ENCODE assay signal across 22 cellular contexts in the genomic region with DNA sequence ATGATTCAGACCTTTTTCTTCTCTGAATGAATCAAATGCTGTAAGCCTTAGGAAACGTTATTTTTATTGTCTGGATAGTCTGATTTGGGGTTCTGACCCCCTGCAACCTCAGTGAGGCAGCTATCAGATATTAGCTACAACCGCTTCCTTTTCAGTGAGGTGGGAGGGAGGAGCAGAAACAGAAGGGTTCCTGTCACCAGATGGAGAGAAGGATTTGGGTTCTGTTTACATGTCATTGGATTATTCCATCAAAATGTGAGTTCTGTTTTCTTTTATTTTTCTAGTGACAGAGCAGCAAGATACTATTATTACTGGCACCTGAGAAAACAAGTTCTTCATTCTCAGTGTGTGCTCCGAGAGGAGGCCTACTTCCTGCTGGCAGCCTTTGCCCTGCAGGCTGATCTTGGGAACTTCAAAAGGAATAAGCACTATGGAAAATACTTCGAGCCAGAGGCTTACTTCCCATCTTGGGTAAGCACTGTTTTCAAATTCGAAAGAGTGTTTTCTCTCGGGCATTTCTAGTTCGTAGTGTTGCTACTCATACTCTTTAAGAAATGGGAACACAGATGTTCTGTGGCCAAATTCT. TPM values are rescaled to one million over a fixed set of nuclear protein-coding genes. Genes with fewer than 3 reads are reported as not detected.
DNase-seq lines count a peak whose midpoint lies in the region; ATAC-seq and TF ChIP-seq lines count a peak whose summit lies in the region.
"Had no signal": no experiment of that assay in that cellular context is flagged by ENCODE, and none has a peak within 500 bp of the region (broad histone marks: within the 10 kb centered on the region; RNA-seq: fewer than 3 reads in every experiment).

No MANE protein-coding gene starts in this region.

- peaks cover 29% of the 10 kb centered on the region for H3K4me1 Mint-ChIP-seq in chondrocyte (ENCODE audit: low read depth)
- peaks cover 41% of the 10 kb centered on the region for H3K4me1 Mint-ChIP-seq in nephron progenitor cell

- H3K9ac ChIP-seq in GM23248, result peak overlapping the region; percentile 40; the same call in 1 of the 2 replicates
- H3K9ac ChIP-seq in NT2/D1 (ENCODE audit: insufficient read length, low read depth), result no peak overlapping the region
- no peak overlapping the region for H3K9ac ChIP-seq in trophoblast cell (ENCODE audit: low read length)

- in situ Hi-C loops in GM23248 (cut with MboI), result no loop called here

- H3K4me1 ChIP-seq in GM23248 (ENCODE audit: insufficient read depth) (peaks cover 58% of the 10 kb centered on the region), NT2/D1 (ENCODE audit: insufficient read depth, insufficient read length) (no peaks in the 10 kb centered on the region), trophoblast cell (ENCODE audit: control insufficient read depth in 1 of 2, insufficient read depth in 2 of 2, low read length in 2 of 2) (no peaks in the 10 kb centered on the region)
- H3K4me1 ChIP-seq: gastroesophageal sphincter, right atrium auricular region, transverse colon had no signal

- H4K20me1 ChIP-seq in GM23248 (ENCODE audit: insufficient read depth), result peaks cover 5% of the 10 kb centered on the region; the same call in 1 of the 2 replicates

- peaks cover 95% of the 10 kb centered on the region for H3F3A ChIP-seq in GM23248 (ENCODE audit: insufficient read depth)

- no peak overlapping the region for H4K12ac ChIP-seq in trophoblast cell (ENCODE audit: low read depth, low read length)

- H3K4ac ChIP-seq in trophoblast cell (ENCODE audit: low read depth, low read length), result no peak overlapping the region

- no peak overlapping the region for H3K23ac ChIP-seq in trophoblast cell (ENCODE audit: low read length)

- H3K4me3 Mint-ChIP-seq in chondrocyte (ENCODE audit: unreplicated experiment) (no peak overlapping the region), nephron progenitor cell (no peak overlapping the region)
- H3K4me3 Mint-ChIP-seq: activated CD4-positive, alpha-beta memory T cell treated with anti-CD3 and anti-CD28 coated beads for 36 hours; activated naive CD4-positive, alpha-beta T cell treated with anti-CD3 and anti-CD28 coated beads for 36 hours; T-helper 1 cell treated with Interleukin-12 subunit alpha and Interleukin-12 subunit beta and Interleukin-4 antibody, amounts not matched to agents 30 μg/mL and 1 μg/mL, for 36 hours had no signal

- H3K79me2 ChIP-seq in GM23248 (ENCODE audit: insufficient read depth), result peaks cover 100% of the 10 kb centered on the region
- H3K79me2 ChIP-seq in trophoblast cell (ENCODE audit: control insufficient read depth, insufficient read depth, low read length, poor library complexity), result no peaks in the 10 kb centered on the region

- H3K18ac ChIP-seq in trophoblast cell (ENCODE audit: low read length), result no peak overlapping the region

- no peak overlapping the region for H2BK5ac ChIP-seq in trophoblast cell (ENCODE audit: low read depth, low read length, poor library complexity)

- H3K14ac ChIP-seq in trophoblast cell (ENCODE audit: low read length), result no peak overlapping the region

- DNase-seq in GM23248 (no peak), NT2/D1 (ENCODE audit: low read depth, low spot score) (peak; percentile 35), chondrocyte (ENCODE audit: low spot score) (no peak), nephron progenitor cell (no peak), trophoblast cell (no peak), omental fat pad (ENCODE audit: low spot score) (no peak)
- DNase-seq: activated CD4-positive, alpha-beta memory T cell treated with anti-CD3 and anti-CD28 coated beads for 36 hours; activated naive CD4-positive, alpha-beta T cell treated with anti-CD3 and anti-CD28 coated beads for 36 hours; activated T-cell treated with anti-CD3 and anti-CD28 coated beads, Interleukin-2, amount 50 U/mL, for 1 hour; Kasumi-1; left ventricle myocardium superior; NCI-H1092 treated with DMSO at 0.1 percent for 48 hours; PC-3; SHP77 treated with DMSO at 0.1 percent for 48 hours; stimulated activated naive CD8-positive, alpha-beta T cell treated with anti-CD3 and anti-CD28 coated beads, Interleukin-15, Interleukin-2, amounts not matched to agents 100 U/mL and 50 U/mL, for 24 hours; transverse colon had no signal

- H3K27me3 Mint-ChIP-seq in chondrocyte (ENCODE audit: low read depth) (no peaks in the 10 kb centered on the region), nephron progenitor cell (ENCODE audit: low read depth, poor library complexity) (no peaks in the 10 kb centered on the region)
- H3K27me3 Mint-ChIP-seq: activated CD4-positive, alpha-beta memory T cell treated with anti-CD3 and anti-CD28 coated beads for 36 hours had no signal

- H4K91ac ChIP-seq in trophoblast cell (ENCODE audit: low read depth, low read length), result no peak overlapping the region

- no peak overlapping the region for H2BK120ac ChIP-seq in trophoblast cell (ENCODE audit: insufficient read depth, low read length, poor library complexity)

- H3K9me3 ChIP-seq in GM23248 (ENCODE audit: low read depth) (no peaks in the 10 kb centered on the region), NT2/D1 (ENCODE audit: insufficient read depth, low read length) (no peaks in the 10 kb centered on the region), trophoblast cell (ENCODE audit: insufficient read depth, low read depth, low read length) (no peaks in the 10 kb centered on the region)
- H3K9me3 ChIP-seq: gastroesophageal sphincter, right atrium auricular region, transverse colon had no signal

- no peak overlapping the region for H4K8ac ChIP-seq in trophoblast cell (ENCODE audit: low read depth, low read length)

- H3K9me2 ChIP-seq in GM23248 (ENCODE audit: insufficient read depth), result no peaks in the 10 kb centered on the region

- H3K4me2 ChIP-seq in GM23248 (ENCODE audit: unreplicated experiment) (no peak overlapping the region), trophoblast cell (ENCODE audit: low read length) (no peak overlapping the region)

- H3K27me3 ChIP-seq in GM23248 (replicated peaks; ENCODE audit: insufficient read depth) (no peaks in the 10 kb centered on the region), NT2/D1 (ENCODE audit: insufficient read depth, insufficient read length) (no peaks in the 10 kb centered on the region), trophoblast cell (ENCODE audit: insufficient read depth, low read length) (no peaks in the 10 kb centered on the region)
- H3K27me3 ChIP-seq: dorsolateral prefrontal cortex, gastroesophageal sphincter, right atrium auricular region, transverse colon had no signal

- no peak overlapping the region for H2AK5ac ChIP-seq in trophoblast cell (ENCODE audit: low read length)

- H3K36me3 ChIP-seq in GM23248 (ENCODE audit: low read depth) (peaks cover 96% of the 10 kb centered on the region), NT2/D1 (ENCODE audit: insufficient read depth, insufficient read length, low read length) (peaks cover 53% of the 10 kb centered on the region), trophoblast cell (ENCODE audit: control insufficient read depth in 1 of 2, insufficient read depth in 2 of 2, low read length in 2 of 2) (peaks cover 11 to 40% of the 10 kb centered on the region in 2 experiments)

- H3K36me3 Mint-ChIP-seq in chondrocyte (ENCODE audit: low read depth), result peaks cover 27% of the 10 kb centered on the region
- peaks cover 36% of the 10 kb centered on the region for H3K36me3 Mint-ChIP-seq in nephron progenitor cell (ENCODE audit: low read depth)
- H3K36me3 Mint-ChIP-seq: activated CD4-positive, alpha-beta memory T cell treated with anti-CD3 and anti-CD28 coated beads for 36 hours had no signal

- H2AFZ ChIP-seq in GM23248, result no peak overlapping the region
- no peak overlapping the region for H2AFZ ChIP-seq in trophoblast cell (ENCODE audit: insufficient read depth, low read length, poor library complexity)

- ATAC-seq in GM18907 (IDR thresholded peaks at IDR 0.05; ENCODE audit: unreplicated experiment) (no peak), omental fat pad (ENCODE audit: low FRiP score) (no peak), GM19351 (IDR thresholded peaks at IDR 0.05; ENCODE audit: unreplicated experiment) (no peak)
- ATAC-seq: gastroesophageal sphincter; left ventricle myocardium superior; PC-3; stimulated activated naive CD8-positive, alpha-beta T cell treated with anti-CD3 and anti-CD28 coated beads, Interleukin-15, Interleukin-2, amounts not matched to agents 100 U/mL and 50 U/mL, for 24 hours had no signal

- H3K27ac ChIP-seq in GM23248, result peak overlapping the region; percentile 68
- no peak overlapping the region for H3K27ac ChIP-seq in trophoblast cell (ENCODE audit: low read depth, low read length)
- H3K27ac ChIP-seq: gastroesophageal sphincter, right atrium auricular region, transverse colon had no signal

- no peaks in the 10 kb centered on the region for H3K9me3 Mint-ChIP-seq in chondrocyte (ENCODE audit: low read depth)
- H3K9me3 Mint-ChIP-seq in nephron progenitor cell, result no peaks in the 10 kb centered on the region
- H3K9me3 Mint-ChIP-seq: activated CD4-positive, alpha-beta memory T cell treated with anti-CD3 and anti-CD28 coated beads for 36 hours; activated naive CD4-positive, alpha-beta T cell treated with anti-CD3 and anti-CD28 coated beads for 36 hours; T-helper 1 cell treated with Interleukin-12 subunit alpha and Interleukin-12 subunit beta and Interleukin-4 antibody, amounts not matched to agents 30 μg/mL and 1 μg/mL, for 36 hours had no signal

- TF ChIP-seq CTCF in chondrocyte (IDR thresholded peaks at IDR 0.05) (peak; percentile 38), nephron progenitor cell (IDR thresholded peaks at IDR 0.05) (no peak), omental fat pad (IDR thresholded peaks at IDR 0.05) (no peak)

- no peaks in the 10 kb centered on the region for H3K79me1 ChIP-seq in trophoblast cell (ENCODE audit: low read length)

- WGBS in GM23248 (ENCODE audit: low coverage in 1 of 2, low lambda C conversion rate in 2 of 2, missing lambda C conversion rate in 2 of 2), 2 experiments, result 68 to 71% methylated on average over 7 of the region's 7 CpGs
- no CpG with 5 or more reads among the region's 7 CpGs for WGBS in trophoblast cell (ENCODE audit: extremely low coverage, insufficient coverage, insufficient read length)

- H3K27ac Mint-ChIP-seq in chondrocyte (ENCODE audit: unreplicated experiment) (no peak overlapping the region), nephron progenitor cell (peak overlapping the region; percentile 87)
- H3K27ac Mint-ChIP-seq: activated CD4-positive, alpha-beta memory T cell treated with anti-CD3 and anti-CD28 coated beads for 36 hours; activated naive CD4-positive, alpha-beta T cell treated with anti-CD3 and anti-CD28 coated beads for 36 hours; T-helper 1 cell treated with Interleukin-12 subunit alpha and Interleukin-12 subunit beta and Interleukin-4 antibody, amounts not matched to agents 30 μg/mL and 1 μg/mL, for 36 hours had no signal

- H2BK12ac ChIP-seq in trophoblast cell (ENCODE audit: low read length), result no peak overlapping the region

- no peak overlapping the region for H3K4me3 ChIP-seq in GM23248
- no peak overlapping the region for H3K4me3 ChIP-seq in NT2/D1 (ENCODE audit: insufficient read length, low read depth)
- H3K4me3 ChIP-seq in trophoblast cell (ENCODE audit: low read depth, low read length), result no peak overlapping the region
- H3K4me3 ChIP-seq: gastroesophageal sphincter, right atrium auricular region, transverse colon had no signal

RNA-seq across cellular contexts. Expression of gene FRMD6, which starts 52.8 kb away (rescaled TPM):
- total RNA-seq in GM23248 (2014; rRNA removed; shearing (Covaris generic)), result 795 and 861 TPM in 2 replicates
- polyA plus RNA-seq in GM23248 (2016; fragmentation: Nextera tagmentation; extraction: Ambion mirVana), result 550 and 553 TPM in 2 replicates
- total RNA-seq in chondrocyte (105 to 135 TPM (median 131 TPM) in 3 replicates), omental fat pad (10 to 100 TPM; 13.5 to 25.7 (median 19.3) TPM)
- polyA plus RNA-seq in trophoblast cell (2013), result 105 and 107 TPM in 2 replicates
